Comparison of ENCODE assay signal across 2 cellular contexts in genomic region chr21:28979092-28979491, GRCh38.
TF ChIP-seq lines count a peak whose summit lies in the region.

No MANE protein-coding gene starts in this region.

TF ChIP-seq in HepG2, 621 proteins besides CTCF, POLR2A, EP300 and RAD21:
- peak; percentile 51 to 79; a peak in 3 of 4 replicates for TF ChIP-seq MAFK (conservative IDR thresholded peaks at IDR 0.05 in 1 of 2, IDR thresholded peaks at IDR 0.05 in 1 of 2; ENCODE audit: low read length in 2 of 2)
- no peak for TF ChIP-seq RBAK (CRISPR knock-in tag; IDR thresholded peaks at IDR 0.05)
- peak; percentile 61 for TF ChIP-seq MAFF (IDR thresholded peaks at IDR 0.05; ENCODE audit: low read depth, low read length)

TF ChIP-seq in IMR-90, 13 proteins besides CTCF, POLR2A, EP300 and RAD21:
- TF ChIP-seq USF2 (IDR thresholded peaks at IDR 0.05; ENCODE audit: low read depth, low read length), result no peak
- peak; percentile 76 for TF ChIP-seq MAFK (IDR thresholded peaks at IDR 0.05; ENCODE audit: low read depth, low read length)
